ENCODE assay signal across 20 cellular contexts in genomic region chr6:131451330-131452195, GRCh38.
DNase-seq lines count a peak whose midpoint lies in the region; ATAC-seq and TF ChIP-seq lines count a peak whose summit lies in the region.
"Had no signal": no experiment of that assay in that cellular context is flagged by ENCODE, and none has a peak within 500 bp of the region (broad histone marks: within the 10 kb centered on the region; RNA-seq: fewer than 3 reads in every experiment).

No MANE protein-coding gene starts in this region.

- no peaks in the 10 kb centered on the region for H3K9me2 ChIP-seq in OCI-LY7 (ENCODE audit: insufficient read depth, low read length)

- H4K20me1 ChIP-seq in OCI-LY7 (ENCODE audit: insufficient read depth, low read length) = no peaks in the 10 kb centered on the region

- H3K27me3 ChIP-seq in CD4-positive, alpha-beta T cell (ENCODE audit: control insufficient read depth, insufficient read depth, low read length) = no peaks in the 10 kb centered on the region
- H3K27me3 ChIP-seq: heart left ventricle, stomach had no signal

- CTCF ChIA-PET in CD4-positive, alpha-beta T cell (lab: Charles Lee) = no interaction called here
- CTCF ChIA-PET in OCI-LY7 (lab: Charles Lee; ENCODE audit: unreplicated experiment) = no interaction called here

- peak; percentile 25 for DNase-seq in T-helper 2 cell treated with Interferon-gamma antibody and Interleukin-4, amounts not matched to agents 5 μg/mL and 100 μg/mL, for 36 hours (ENCODE audit: low spot score)
- no peak for DNase-seq in T-helper 2 cell
- DNase-seq in CD4-positive, alpha-beta T cell = no peak
- no peak for DNase-seq in OCI-LY7 (ENCODE audit: low spot score)
- DNase-seq in epithelial cell of prostate (ENCODE audit: low read depth, low spot score) = peak; percentile 10
- no peak for DNase-seq in iPS-NIHi7 (ENCODE audit: extremely low spot score)
- no peak for DNase-seq in NOMO-1 (lab: John Stamatoyannopoulos, UW; ENCODE audit: unreplicated experiment in 2 of 2)
- DNase-seq in nucleus accumbens (lab: John Stamatoyannopoulos, UW) = no peak
- DNase-seq: activated CD8-positive, alpha-beta memory T cell treated with anti-CD3 and anti-CD28 coated beads, Interleukin-2, amount 50 U/mL, for 4 hours; central memory CD4-positive, alpha-beta T cell; DMS79 treated with DMSO at 0.1 percent for 48 hours; effector CD8-positive, alpha-beta T cell; H7; heart left ventricle; KG1; NCI-H1092; stomach had no signal

- no peak overlapping the region for H3K27ac ChIP-seq in CD4-positive, alpha-beta T cell (ENCODE audit: low read depth, low read length)
- H3K27ac ChIP-seq in OCI-LY7 (ENCODE audit: low read depth, low read length, poor library complexity, severe bottlenecking) (no peak overlapping the region), epithelial cell of prostate (no peak overlapping the region)
- H3K27ac ChIP-seq: heart left ventricle, prostate gland, stomach had no signal

- H3K4me3 Mint-ChIP-seq in T-helper 2 cell treated with Interferon-gamma antibody and Interleukin-4, amounts not matched to agents 5 μg/mL and 100 μg/mL, for 36 hours = no peak overlapping the region
- no peak overlapping the region for H3K4me3 Mint-ChIP-seq in CD4-positive, alpha-beta T cell
- H3K4me3 Mint-ChIP-seq: CD14-positive monocyte had no signal

- H2AFZ ChIP-seq in OCI-LY7 (ENCODE audit: low read length) = peak overlapping the region; percentile 38; the same call in 1 of the 2 replicates

- POLR2A ChIA-PET in CD4-positive, alpha-beta T cell (lab: Charles Lee) = interaction anchor here (1.0 to 1.3 kb wide), 2 partner anchors 12 to 252 kb away, joined by 3 read pairs; no protein-coding TSS in a partner anchor
- POLR2A ChIA-PET in OCI-LY7 (lab: Charles Lee) = interaction anchor here (0.7 to 2.1 kb wide), 5 partner anchors 8 to 307 kb away, joined by 3 to 6 read pairs (median 5); no protein-coding TSS in a partner anchor

- H3K9me3 Mint-ChIP-seq in T-helper 2 cell treated with Interferon-gamma antibody and Interleukin-4, amounts not matched to agents 5 μg/mL and 100 μg/mL, for 36 hours = no peaks in the 10 kb centered on the region
- H3K9me3 Mint-ChIP-seq in CD4-positive, alpha-beta T cell = no peaks in the 10 kb centered on the region

- no peaks in the 10 kb centered on the region for H3K79me2 ChIP-seq in OCI-LY7 (ENCODE audit: insufficient read depth, low read depth, low read length)

- peaks cover 12% of the 10 kb centered on the region for H3K4me1 Mint-ChIP-seq in T-helper 2 cell treated with Interferon-gamma antibody and Interleukin-4, amounts not matched to agents 5 μg/mL and 100 μg/mL, for 36 hours (ENCODE audit: low read depth)
- peaks cover 29% of the 10 kb centered on the region for H3K4me1 Mint-ChIP-seq in CD4-positive, alpha-beta T cell (ENCODE audit: low read depth)
- H3K4me1 Mint-ChIP-seq: CD14-positive monocyte had no signal

- H3K27ac Mint-ChIP-seq in T-helper 2 cell treated with Interferon-gamma antibody and Interleukin-4, amounts not matched to agents 5 μg/mL and 100 μg/mL, for 36 hours = no peak overlapping the region
- H3K27ac Mint-ChIP-seq in CD4-positive, alpha-beta T cell = peak overlapping the region; percentile 35
- H3K27ac Mint-ChIP-seq: CD14-positive monocyte had no signal

- H3K4me3 ChIP-seq in OCI-LY7 (ENCODE audit: low read depth, low read length, poor library complexity, severe bottlenecking) = no peak overlapping the region
- H3K4me3 ChIP-seq: heart left ventricle, lung, prostate gland, stomach had no signal

- intact Hi-C loops in CD4-positive, alpha-beta T cell (cut with DNase I, micrococcal nuclease) = no loop called here
- intact Hi-C loops in OCI-LY7 (cut with micrococcal nuclease; ENCODE audit: unreplicated experiment) = no loop called here

- H3K4me2 ChIP-seq in OCI-LY7 (ENCODE audit: low read length) = no peak overlapping the region

- H3K36me3 ChIP-seq in OCI-LY7 (ENCODE audit: insufficient read depth, low read length) = no peaks in the 10 kb centered on the region
- H3K36me3 ChIP-seq: heart left ventricle, prostate gland, stomach had no signal

- no peaks in the 10 kb centered on the region for H3K9me3 ChIP-seq in CD4-positive, alpha-beta T cell (ENCODE audit: control insufficient read depth, low read length)
- peaks cover 5% of the 10 kb centered on the region; the same call in 1 of the 2 replicates for H3K9me3 ChIP-seq in OCI-LY7 (ENCODE audit: low read length)
- H3K9me3 ChIP-seq: heart left ventricle, prostate gland, stomach had no signal

- H3K4me1 ChIP-seq in OCI-LY7 (ENCODE audit: insufficient read depth, low read length, poor library complexity, severe bottlenecking) = peaks cover 29% of the 10 kb centered on the region
- H3K4me1 ChIP-seq: heart left ventricle, prostate gland, stomach had no signal

- no peaks in the 10 kb centered on the region for H3K36me3 Mint-ChIP-seq in T-helper 2 cell treated with Interferon-gamma antibody and Interleukin-4, amounts not matched to agents 5 μg/mL and 100 μg/mL, for 36 hours (ENCODE audit: low read depth)
- H3K36me3 Mint-ChIP-seq in CD4-positive, alpha-beta T cell (ENCODE audit: low read depth) = no peaks in the 10 kb centered on the region
- H3K36me3 Mint-ChIP-seq: CD14-positive monocyte had no signal

- BruUV-seq in OCI-LY7 (replicated peaks; lab: Mats Ljungman, UMichigan) = no TSS peak

- H3K27me3 Mint-ChIP-seq in T-helper 2 cell treated with Interferon-gamma antibody and Interleukin-4, amounts not matched to agents 5 μg/mL and 100 μg/mL, for 36 hours (ENCODE audit: low read depth) = no peaks in the 10 kb centered on the region
- no peaks in the 10 kb centered on the region for H3K27me3 Mint-ChIP-seq in CD4-positive, alpha-beta T cell

- no peak for TF ChIP-seq CTCF in CD4-positive, alpha-beta T cell (IDR thresholded peaks at IDR 0.05)
- no peak for TF ChIP-seq CTCF in OCI-LY7 (conservative IDR thresholded peaks at IDR 0.05; ENCODE audit: low read length)

- ATAC-seq in CD4-positive, alpha-beta T cell (ENCODE audit: poor library complexity) = no peak
- ATAC-seq: heart left ventricle had no signal

Comparison
In these comparisons a context has a peak if more than half of its experiments do, and no peak if none do; other contexts are left out.
1. DNase-seq: peak in T-helper 2 cell treated with Interferon-gamma antibody and Interleukin-4, amounts not matched to agents 5 μg/mL and 100 μg/mL, for 36 hours (single experiment) and epithelial cell of prostate (single experiment); none in T-helper 2 cell (0 of 5), CD4-positive, alpha-beta T cell (0 of 10), OCI-LY7 (single experiment), iPS-NIHi7 (single experiment), NOMO-1 (0 of 2) and nucleus accumbens (0 of 56).